In genomic region chr1:96843196-96843595, GRCh38 we compare ENCODE assay signal across 21 cellular contexts.
A peak's percentile ranks its signal among the peaks of the same experiment; 100 is the strongest.
DNase-seq lines count a peak whose midpoint lies in the region; ATAC-seq and TF ChIP-seq lines count a peak whose summit lies in the region.
"Had no signal": no experiment of that assay in that cellular context is flagged by ENCODE, and none has a peak within 500 bp of the region (broad histone marks: within the 10 kb centered on the region; RNA-seq: fewer than 3 reads in every experiment).

No MANE protein-coding gene starts in this region.

- no peak for ATAC-seq in GM21717 (IDR thresholded peaks at IDR 0.05; ENCODE audit: unreplicated experiment)
- ATAC-seq: Panc1; stimulated activated memory B cell treated with anti-CD40 and anti-IgM and Interleukin-4, amounts not matched to agents 10 μg/mL and 1 μg/mL and 100 μg/mL, for 72 hours; T-cell had no signal

- no peaks in the 10 kb centered on the region for H3K9me2 ChIP-seq in hepatocyte (replicated peaks; ENCODE audit: insufficient read depth)

- H3K27me3 ChIP-seq in hepatocyte, result no peaks in the 10 kb centered on the region
- H3K27me3 ChIP-seq: esophagus muscularis mucosa, sigmoid colon, transverse colon had no signal

- no peaks in the 10 kb centered on the region for H3K36me3 ChIP-seq in hepatocyte (replicated peaks; ENCODE audit: insufficient read depth, low read depth)
- H3K36me3 ChIP-seq: esophagus muscularis mucosa, sigmoid colon, transverse colon had no signal

- H3K79me2 ChIP-seq in hepatocyte, result no peaks in the 10 kb centered on the region

- H4K20me1 ChIP-seq in hepatocyte (ENCODE audit: insufficient read depth, poor library complexity, severe bottlenecking), result no peaks in the 10 kb centered on the region

- WGBS in hepatocyte (ENCODE audit: low lambda C conversion rate, missing lambda C conversion rate), result 73% methylated on average over 3 of the region's 3 CpGs

- DNase-seq in AG09309 (ENCODE audit: low read depth), result peak; percentile 38
- DNase-seq in HS-5 (ENCODE audit: low read depth), result peak; percentile 6
- DNase-seq in astrocyte of the spinal cord (ENCODE audit: low read depth, low spot score), result peak; percentile 22
- DNase-seq in hepatocyte (ENCODE audit: low spot score), result peak; percentile 8
- DNase-seq in nucleus accumbens (lab: John Stamatoyannopoulos, UW), result no peak
- no peak for DNase-seq in activated CD8-positive, alpha-beta memory T cell treated with anti-CD3 and anti-CD28 coated beads, Interleukin-2, amount 50 U/mL, for 4 hours
- DNase-seq in stimulated activated CD4-positive, alpha-beta T cell treated with anti-CD3 and anti-CD28 coated beads, Interleukin-4, amount 100 ng/mL, for 1 hour, result no peak
- DNase-seq: ACHN; activated effector memory CD4-positive, alpha-beta T cell treated with Interleukin-2 at 50 U/mL for 16 hours; anterior cingulate cortex; H7; NCI-H1436 treated with DMSO at 0.1 percent for 48 hours; NCI-H510A; sigmoid colon; T-cell; transverse colon had no signal

- H3K4me1 ChIP-seq in hepatocyte (ENCODE audit: insufficient read depth), result peaks cover under 1% of the 10 kb centered on the region
- H3K4me1 ChIP-seq: transverse colon had no signal

- no peak overlapping the region for H3K27ac ChIP-seq in hepatocyte
- H3K27ac ChIP-seq: esophagus muscularis mucosa, sigmoid colon, transverse colon had no signal

- H3K9me3 ChIP-seq in hepatocyte (ENCODE audit: low read depth), result no peaks in the 10 kb centered on the region
- H3K9me3 ChIP-seq: esophagus muscularis mucosa, sigmoid colon, transverse colon had no signal

- H3K4me3 ChIP-seq in AG09309 (ENCODE audit: control insufficient read depth, low read depth, low read length) (no peak overlapping the region), astrocyte of the spinal cord (ENCODE audit: low read depth, low read length) (no peak overlapping the region), hepatocyte (no peak overlapping the region)
- H3K4me3 ChIP-seq: esophagus muscularis mucosa, lung, sigmoid colon, transverse colon had no signal

- no peak overlapping the region for H2AFZ ChIP-seq in hepatocyte

- TF ChIP-seq CTCF in AG09309 (IDR thresholded peaks at IDR 0.05; ENCODE audit: control insufficient read depth, insufficient read depth, low read depth, low read length, missing control alignments) (no peak), astrocyte of the spinal cord (IDR thresholded peaks at IDR 0.05; ENCODE audit: low read depth, low read length) (no peak), hepatocyte (IDR thresholded peaks at IDR 0.05; ENCODE audit: poor library complexity) (no peak)

- no peak overlapping the region for H3K4me2 ChIP-seq in hepatocyte

- in situ Hi-C loops in astrocyte of the spinal cord (cut with HindIII; ENCODE audit: low sequenced_read_pairs), result no loop called here

Comparison
In these comparisons a context has a peak if more than half of its experiments do, and no peak if none do; other contexts are left out.
1. DNase-seq: peak in AG09309 (single experiment), HS-5 (single experiment), astrocyte of the spinal cord (single experiment) and hepatocyte (single experiment); none in nucleus accumbens (0 of 56), activated CD8-positive, alpha-beta memory T cell treated with anti-CD3 and anti-CD28 coated beads, Interleukin-2, amount 50 U/mL, for 4 hours (single experiment) and stimulated activated CD4-positive, alpha-beta T cell treated with anti-CD3 and anti-CD28 coated beads, Interleukin-4, amount 100 ng/mL, for 1 hour (single experiment).